In the genomic region with DNA sequence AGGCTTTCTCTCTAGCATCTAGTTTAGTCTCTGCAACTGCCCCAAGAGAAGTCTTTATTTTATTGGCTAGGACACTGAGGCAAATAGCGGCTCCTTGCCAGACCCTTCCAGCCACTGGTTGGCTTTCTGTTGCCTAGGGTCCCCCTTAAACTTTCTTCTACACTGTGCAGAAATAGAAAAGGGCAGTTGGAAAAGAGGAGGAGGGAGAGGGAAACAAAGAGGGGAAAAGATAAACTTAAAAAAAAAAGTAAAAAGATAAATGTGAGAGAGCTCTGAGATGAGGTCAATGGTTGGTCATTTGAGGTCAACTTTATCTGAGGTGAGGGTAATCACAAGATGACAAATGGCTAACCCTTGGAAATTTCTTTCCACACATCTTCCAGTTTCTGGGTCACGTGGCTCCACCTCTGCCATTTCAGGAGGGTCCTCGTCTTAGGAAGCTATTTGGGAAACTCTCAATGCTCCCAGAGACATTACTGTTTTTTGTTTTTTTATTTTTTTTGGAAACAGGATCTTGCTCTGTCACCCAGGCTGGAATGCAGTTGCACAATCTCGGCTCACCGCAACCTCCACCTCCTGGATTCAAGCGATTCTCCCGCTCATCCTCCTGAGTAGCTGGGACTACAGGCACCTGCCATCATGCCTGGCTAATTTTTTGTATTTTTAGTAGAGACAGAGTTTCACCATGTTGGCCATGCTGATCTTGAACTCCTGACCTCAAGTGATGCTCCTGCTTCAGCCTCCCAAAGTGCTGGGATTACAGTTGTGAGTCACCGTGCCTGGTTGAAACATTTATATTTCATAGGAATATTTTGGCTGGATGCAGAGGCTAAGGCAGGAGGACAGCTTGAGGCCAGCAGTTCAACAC, we compare ENCODE assay signal across 12 cellular contexts.
DNase-seq lines count a peak whose midpoint lies in the region; ATAC-seq and TF ChIP-seq lines count a peak whose summit lies in the region.
"Had no signal": no experiment of that assay in that cellular context is flagged by ENCODE, and none has a peak within 500 bp of the region (broad histone marks: within the 10 kb centered on the region; RNA-seq: fewer than 3 reads in every experiment).

No MANE protein-coding gene starts in this region.

- intact Hi-C loops in breast epithelium (cut with DNase I; ENCODE audit: low total_unique reads), result no loop called here

- H3K9me3 Mint-ChIP-seq in activated CD8-positive, alpha-beta T cell treated with anti-CD3 and anti-CD28 coated beads, Interleukin-2, amount 10 ng/mL, durations not matched to agents 7 days and 5 days (ENCODE audit: insufficient read depth), result no peaks in the 10 kb centered on the region

- CTCF ChIA-PET in activated CD8-positive, alpha-beta T cell treated with anti-CD3 and anti-CD28 coated beads, Interleukin-2, amount 10 ng/mL, durations not matched to agents 7 days and 5 days (lab: Charles Lee), result interaction anchor here (1.2 to 2.0 kb wide), 3 partner anchors 15 to 353 kb away, joined by 3 to 5 read pairs (median 4); no protein-coding TSS in a partner anchor

- H3K4me1 ChIP-seq in ACC112 (ENCODE audit: control insufficient read depth, insufficient read depth, low read length, unreplicated experiment) (peaks cover 50% of the 10 kb centered on the region), breast epithelium (peaks cover 0 to 3% of the 10 kb centered on the region in 2 donors)

- H3K27me3 ChIP-seq in ACC112 (ENCODE audit: insufficient read depth, low read length) (no peaks in the 10 kb centered on the region), breast epithelium (no peaks in the 10 kb centered on the region)
- H3K27me3 ChIP-seq: BLaER1 treated with 17β-estradiol and CSF1 and Interleukin-3, amounts not matched to agents 10 nM and 100 nM; upper lobe of left lung had no signal

- H3K27me3 Mint-ChIP-seq in activated CD8-positive, alpha-beta T cell treated with anti-CD3 and anti-CD28 coated beads, Interleukin-2, amount 10 ng/mL, durations not matched to agents 7 days and 5 days (ENCODE audit: low read depth), result no peaks in the 10 kb centered on the region

- TF ChIP-seq POLR2A in breast epithelium (IDR thresholded peaks at IDR 0.05), result no peak

- POLR2A ChIA-PET in activated CD8-positive, alpha-beta T cell treated with anti-CD3 and anti-CD28 coated beads, Interleukin-2, amount 10 ng/mL, durations not matched to agents 7 days and 5 days (lab: Charles Lee), result interaction anchor here (0.8 kb wide), 1 partner anchor 1490 kb away, joined by 3 read pairs; no protein-coding TSS in a partner anchor

- H2AFZ ChIP-seq in ACC112 (ENCODE audit: low read length, unreplicated experiment), result peak overlapping the region; percentile 51

- H3K36me3 ChIP-seq in ACC112 (ENCODE audit: insufficient read depth, low read length) (no peaks in the 10 kb centered on the region), breast epithelium (no peaks in the 10 kb centered on the region)
- H3K36me3 ChIP-seq: BLaER1 treated with 17β-estradiol and CSF1 and Interleukin-3, amounts not matched to agents 10 nM and 100 nM; upper lobe of left lung had no signal

- H3K4me3 Mint-ChIP-seq in activated CD8-positive, alpha-beta T cell treated with anti-CD3 and anti-CD28 coated beads, Interleukin-2, amount 10 ng/mL, durations not matched to agents 7 days and 5 days, result no peak overlapping the region

- no peaks in the 10 kb centered on the region for H3K36me3 Mint-ChIP-seq in activated CD8-positive, alpha-beta T cell treated with anti-CD3 and anti-CD28 coated beads, Interleukin-2, amount 10 ng/mL, durations not matched to agents 7 days and 5 days (ENCODE audit: low read depth)

- peak overlapping the region; percentile 9; the same call in 1 of the 2 replicates for H3K4me3 ChIP-seq in ACC112 (ENCODE audit: low read depth, low read length)
- H3K4me3 ChIP-seq in breast epithelium, result no peak overlapping the region
- H3K4me3 ChIP-seq: BLaER1 treated with 17β-estradiol and CSF1 and Interleukin-3, amounts not matched to agents 10 nM and 100 nM; upper lobe of left lung had no signal

- no peak for ATAC-seq in activated CD8-positive, alpha-beta T cell treated with anti-CD3 and anti-CD28 coated beads, Interleukin-2, amount 10 ng/mL, durations not matched to agents 7 days and 5 days

- DNase-seq in NCI-H226 (peak; percentile 75), breast epithelium (ENCODE audit: low spot score in 2 of 2) (peak in 1 of 2 donors; percentile 74), lung microvascular endothelial cell (ENCODE audit: low read depth in 2 of 2) (peak; percentile 44 to 56), SIG-M5 treated with dmso at 0.1 percent for 504 hours (lab: John Stamatoyannopoulos, UW; ENCODE audit: unreplicated experiment) (no peak), NCI-H510A (lab: John Stamatoyannopoulos, UW) (no peak)
- no peak for DNase-seq in stimulated activated CD4-positive, alpha-beta T cell treated with anti-CD3 and anti-CD28 coated beads, Interleukin-4, amount 100 ng/mL, for 1 hour
- no peak for DNase-seq in activated CD8-positive, alpha-beta T cell treated with anti-CD3 and anti-CD28 coated beads, Interleukin-2, amount 10 ng/mL, durations not matched to agents 7 days and 5 days
- DNase-seq: activated CD8-positive, alpha-beta memory T cell treated with anti-CD3 and anti-CD28 coated beads, Interleukin-2, amount 50 U/mL, for 48 hours; stimulated activated CD4-positive, alpha-beta T cell treated with anti-CD3 and anti-CD28 coated beads, Interleukin-15, amount 100 ng/mL, for 24 hours; upper lobe of left lung had no signal

- H3K79me2 ChIP-seq in ACC112 (ENCODE audit: control insufficient read depth, insufficient read depth, low read length, unreplicated experiment), result no peaks in the 10 kb centered on the region

- H3K27ac ChIP-seq in ACC112 (ENCODE audit: low read depth, low read length) (peak overlapping the region; percentile 94), breast epithelium (peak overlapping the region; percentile 50 to 68)
- H3K27ac ChIP-seq: BLaER1 treated with 17β-estradiol and CSF1 and Interleukin-3, amounts not matched to agents 10 nM and 100 nM had no signal

- no peak overlapping the region for H3K27ac Mint-ChIP-seq in activated CD8-positive, alpha-beta T cell treated with anti-CD3 and anti-CD28 coated beads, Interleukin-2, amount 10 ng/mL, durations not matched to agents 7 days and 5 days

- peaks cover 21% of the 10 kb centered on the region for H3K4me1 Mint-ChIP-seq in activated CD8-positive, alpha-beta T cell treated with anti-CD3 and anti-CD28 coated beads, Interleukin-2, amount 10 ng/mL, durations not matched to agents 7 days and 5 days (ENCODE audit: low read depth)

- TF ChIP-seq CTCF in breast epithelium (IDR thresholded peaks at IDR 0.05), result no peak

- no peaks in the 10 kb centered on the region for H3K9me3 ChIP-seq in breast epithelium
- H3K9me3 ChIP-seq: BLaER1 treated with 17β-estradiol and CSF1 and Interleukin-3, amounts not matched to agents 10 nM and 100 nM; upper lobe of left lung had no signal

Comparison
In these comparisons a context has a peak if more than half of its experiments do, and no peak if none do; other contexts are left out.
1. DNase-seq: peak in NCI-H226 (single experiment) and lung microvascular endothelial cell (2 of 2); none in stimulated activated CD4-positive, alpha-beta T cell treated with anti-CD3 and anti-CD28 coated beads, Interleukin-4, amount 100 ng/mL, for 1 hour (single experiment), SIG-M5 treated with dmso at 0.1 percent for 504 hours (single experiment), activated CD8-positive, alpha-beta T cell treated with anti-CD3 and anti-CD28 coated beads, Interleukin-2, amount 10 ng/mL, durations not matched to agents 7 days and 5 days (single experiment) and NCI-H510A (single experiment).